ENCODE assay signal across 11 cellular contexts in genomic region chr7:67493386-67493785, GRCh38.
DNase-seq lines count a peak whose midpoint lies in the region; ATAC-seq and TF ChIP-seq lines count a peak whose summit lies in the region.
"Had no signal": no experiment of that assay in that cellular context is flagged by ENCODE, and none has a peak within 500 bp of the region (broad histone marks: within the 10 kb centered on the region; RNA-seq: fewer than 3 reads in every experiment).

No MANE protein-coding gene starts in this region.

- TF ChIP-seq CTCF in brain microvascular endothelial cell (IDR thresholded peaks at IDR 0.05; ENCODE audit: low read depth, low read length, missing control alignments): no peak

- no peak for ATAC-seq in HG02852 (IDR thresholded peaks at IDR 0.05; ENCODE audit: unreplicated experiment)
- ATAC-seq: HCT116 had no signal

- in situ Hi-C loops in G401 (cut with HindIII; ENCODE audit: low sequenced_read_pairs): no loop called here
- in situ Hi-C loops in brain microvascular endothelial cell (cut with HindIII; ENCODE audit: low pct_ligation_motif_present, low sequenced_read_pairs): no loop called here

- no peaks in the 10 kb centered on the region for H3K27me3 ChIP-seq in brain microvascular endothelial cell (replicated peaks)

- no peak overlapping the region for H3K27ac ChIP-seq in brain microvascular endothelial cell
- H3K27ac ChIP-seq: GM23248 had no signal

- no peak overlapping the region for H3K4me3 ChIP-seq in brain microvascular endothelial cell (ENCODE audit: low read depth, low read length)
- H3K4me3 ChIP-seq: GM23248 had no signal

- H3K36me3 ChIP-seq in brain microvascular endothelial cell (replicated peaks): no peaks in the 10 kb centered on the region

- DNase-seq in G401 (ENCODE audit: low spot score): peak; percentile 81
- DNase-seq in NCI-H2171 treated with DMSO at 0.1 percent for 48 hours (lab: John Stamatoyannopoulos, UW): peak; percentile 59
- peak; percentile 60 for DNase-seq in NCI-H82 treated with DMSO at 0.1 percent for 48 hours (lab: John Stamatoyannopoulos, UW; ENCODE audit: unreplicated experiment)
- no peak for DNase-seq in HuH-7 (ENCODE audit: low spot score)
- DNase-seq in activated gamma-delta T cell treated with Interleukin-2 at 50 U/mL for 16 hours: no peak
- no peak for DNase-seq in brain microvascular endothelial cell
- DNase-seq: CD4-positive, alpha-beta T cell; DMS53; GM23248 had no signal

Comparison
In these comparisons a context has a peak if more than half of its experiments do, and no peak if none do; other contexts are left out.
1. DNase-seq: peak in G401 (single experiment), NCI-H2171 treated with DMSO at 0.1 percent for 48 hours (single experiment) and NCI-H82 treated with DMSO at 0.1 percent for 48 hours (single experiment); none in HuH-7 (single experiment), activated gamma-delta T cell treated with Interleukin-2 at 50 U/mL for 16 hours (single experiment) and brain microvascular endothelial cell (single experiment).